11 cellular contexts compared by ENCODE assay signal in the genomic region with DNA sequence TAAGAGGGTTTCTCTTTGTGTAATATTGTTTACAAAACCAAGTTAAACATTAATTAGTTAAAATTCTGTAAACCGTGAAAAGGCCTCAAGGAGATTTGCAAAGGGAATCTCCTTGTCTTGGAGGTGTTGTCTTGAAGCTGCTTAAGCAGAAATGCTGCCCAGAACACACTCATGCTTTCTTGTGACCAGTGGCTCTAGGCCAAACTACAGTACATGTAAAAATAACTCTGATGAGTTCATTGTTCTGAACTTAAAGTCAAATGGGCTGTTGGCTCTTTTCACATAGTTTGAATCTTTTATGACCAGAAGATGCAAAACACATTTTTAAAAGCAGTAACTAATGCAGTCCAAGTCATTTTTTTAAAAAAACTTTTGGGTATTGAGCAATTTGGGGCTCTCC.
DNase-seq lines count a peak whose midpoint lies in the region; ATAC-seq and TF ChIP-seq lines count a peak whose summit lies in the region.
"Had no signal": no experiment of that assay in that cellular context is flagged by ENCODE, and none has a peak within 500 bp of the region (broad histone marks: within the 10 kb centered on the region; RNA-seq: fewer than 3 reads in every experiment).

No MANE protein-coding gene starts in this region.

- DNase-seq in HT1080 (ENCODE audit: low read depth) = peak; percentile 71
- no peak for DNase-seq in chondrocyte (ENCODE audit: low spot score)
- peak; percentile 91 for DNase-seq in kidney tubule cell (ENCODE audit: low spot score)
- peak; percentile 66 to 68 for DNase-seq in tibial artery
- DNase-seq in stimulated activated naive B cell treated with anti-CD40 and anti-IgM and Interleukin-4, amounts not matched to agents 10 μg/mL and 1 μg/mL and 100 μg/mL, for 72 hours = no peak
- no peak for DNase-seq in NCI-H1436 treated with DMSO at 0.1 percent for 48 hours (lab: John Stamatoyannopoulos, UW)
- no peak for DNase-seq in NOMO-1 treated with DMSO at 0.1 percent for 48 hours (lab: John Stamatoyannopoulos, UW; ENCODE audit: unreplicated experiment)
- DNase-seq: activated CD4-positive, alpha-beta T cell treated with anti-CD3 and anti-CD28 coated beads for 4 hours; H9 had no signal

- H3K9me3 ChIP-seq in tibial artery = no peaks in the 10 kb centered on the region

- TF ChIP-seq CTCF in chondrocyte (IDR thresholded peaks at IDR 0.05) (no peak), tibial artery (IDR thresholded peaks at IDR 0.05) (no peak)

- peaks cover 8% of the 10 kb centered on the region for H3K9me3 Mint-ChIP-seq in chondrocyte (ENCODE audit: low read depth)
- no peaks in the 10 kb centered on the region for H3K9me3 Mint-ChIP-seq in stimulated activated naive B cell treated with anti-CD40 and anti-IgM and Interleukin-4, amounts not matched to agents 10 μg/mL and 1 μg/mL and 100 μg/mL, for 72 hours

- H3K27me3 ChIP-seq in tibial artery = no peaks in the 10 kb centered on the region
- H3K27me3 ChIP-seq: cardiac muscle cell had no signal

- H3K36me3 Mint-ChIP-seq in chondrocyte (ENCODE audit: low read depth) = no peaks in the 10 kb centered on the region
- no peaks in the 10 kb centered on the region for H3K36me3 Mint-ChIP-seq in stimulated activated naive B cell treated with anti-CD40 and anti-IgM and Interleukin-4, amounts not matched to agents 10 μg/mL and 1 μg/mL and 100 μg/mL, for 72 hours

- H3K36me3 ChIP-seq in tibial artery = no peaks in the 10 kb centered on the region
- H3K36me3 ChIP-seq: cardiac muscle cell had no signal

- no peak overlapping the region for H3K4me3 ChIP-seq in tibial artery
- H3K4me3 ChIP-seq: cardiac muscle cell had no signal

- H3K4me3 Mint-ChIP-seq in chondrocyte (ENCODE audit: unreplicated experiment) = no peak overlapping the region
- H3K4me3 Mint-ChIP-seq in stimulated activated naive B cell treated with anti-CD40 and anti-IgM and Interleukin-4, amounts not matched to agents 10 μg/mL and 1 μg/mL and 100 μg/mL, for 72 hours = no peak overlapping the region
- H3K4me3 Mint-ChIP-seq: H9 had no signal

- H3K4me1 Mint-ChIP-seq in chondrocyte (ENCODE audit: low read depth) = peaks cover 44% of the 10 kb centered on the region
- peaks cover 10 to 20% of the 10 kb centered on the region in 2 donors for H3K4me1 Mint-ChIP-seq in stimulated activated naive B cell treated with anti-CD40 and anti-IgM and Interleukin-4, amounts not matched to agents 10 μg/mL and 1 μg/mL and 100 μg/mL, for 72 hours

- intact Hi-C loops in tibial artery (cut with DNase I; ENCODE audit: low total_unique reads) = loop anchor here (5.0 kb wide), 1 partner anchor 455 kb away; a partner anchor contains a TSS

- ATAC-seq in GM18868 (IDR thresholded peaks at IDR 0.05; ENCODE audit: unreplicated experiment) = no peak
- no peak for ATAC-seq in stimulated activated naive B cell treated with anti-CD40 and anti-IgM and Interleukin-4, amounts not matched to agents 10 μg/mL and 1 μg/mL and 100 μg/mL, for 72 hours (replicated peaks)

- H3K27me3 Mint-ChIP-seq in chondrocyte (ENCODE audit: low read depth) = no peaks in the 10 kb centered on the region
- H3K27me3 Mint-ChIP-seq in stimulated activated naive B cell treated with anti-CD40 and anti-IgM and Interleukin-4, amounts not matched to agents 10 μg/mL and 1 μg/mL and 100 μg/mL, for 72 hours = peaks cover 0 to 6% of the 10 kb centered on the region in 2 donors

- peak overlapping the region; percentile 52 to 65 for H3K27ac ChIP-seq in tibial artery
- H3K27ac ChIP-seq: cardiac muscle cell had no signal

- H3K4me1 ChIP-seq in tibial artery = peaks cover 0 to 18% (median 7%) of the 10 kb centered on the region in 4 donors

- peak overlapping the region; percentile 96 for H3K27ac Mint-ChIP-seq in chondrocyte (ENCODE audit: unreplicated experiment)
- no peak overlapping the region for H3K27ac Mint-ChIP-seq in stimulated activated naive B cell treated with anti-CD40 and anti-IgM and Interleukin-4, amounts not matched to agents 10 μg/mL and 1 μg/mL and 100 μg/mL, for 72 hours
- H3K27ac Mint-ChIP-seq: H9 had no signal

Comparison
In these comparisons a context has a peak if more than half of its experiments do, and no peak if none do; other contexts are left out.
1. DNase-seq: peak in HT1080 (single experiment), kidney tubule cell (single experiment) and tibial artery (2 of 2); none in chondrocyte (single experiment), stimulated activated naive B cell treated with anti-CD40 and anti-IgM and Interleukin-4, amounts not matched to agents 10 μg/mL and 1 μg/mL and 100 μg/mL, for 72 hours (single experiment), NCI-H1436 treated with DMSO at 0.1 percent for 48 hours (single experiment) and NOMO-1 treated with DMSO at 0.1 percent for 48 hours (single experiment).